ENCODE assay signal across 8 cellular contexts in the genomic region with DNA sequence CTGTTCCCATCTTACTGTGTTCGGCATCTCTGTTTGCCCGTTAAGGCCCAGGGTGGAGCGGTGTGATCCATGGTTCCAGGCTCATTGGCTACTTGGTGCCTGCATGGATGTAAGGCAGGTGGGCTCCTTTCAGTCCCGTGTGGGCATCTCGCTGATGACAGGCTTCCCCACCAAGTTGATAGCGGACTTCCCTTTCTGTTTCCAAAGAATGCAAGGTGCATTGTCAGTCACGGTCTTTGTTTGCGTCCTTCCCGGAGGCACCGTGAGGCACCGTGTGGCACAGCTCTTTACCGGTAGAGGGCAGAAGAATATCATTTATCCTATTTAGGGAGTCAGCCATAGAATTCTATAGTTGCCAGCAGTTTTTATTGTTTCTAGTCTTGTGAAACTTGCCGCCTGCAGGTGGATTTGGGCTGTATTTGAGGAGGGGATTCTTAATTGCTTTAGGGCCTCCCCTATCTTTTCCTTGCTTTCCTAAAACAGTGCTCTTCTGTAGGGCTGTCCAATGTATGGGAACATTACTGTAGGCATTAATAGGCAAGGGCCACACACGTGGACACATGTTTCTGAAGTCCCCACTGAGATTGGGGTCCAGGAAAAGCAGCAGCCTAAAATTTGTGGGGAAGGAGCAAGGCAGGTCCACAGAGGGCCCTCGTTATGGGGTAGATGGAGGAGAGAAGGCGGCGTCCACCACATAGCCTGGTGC.
A peak's percentile ranks its signal among the peaks of the same experiment; 100 is the strongest.
DNase-seq lines count a peak whose midpoint lies in the region; ATAC-seq and TF ChIP-seq lines count a peak whose summit lies in the region.

No MANE protein-coding gene starts in this region.

- H3K36me3 ChIP-seq in mesendoderm (ENCODE audit: control insufficient read depth, insufficient read depth, low read length) (no peaks in the 10 kb centered on the region), thoracic aorta (no peaks in the 10 kb centered on the region)

- H3K4me1 ChIP-seq in mesendoderm (ENCODE audit: control insufficient read depth, low read depth, low read length) (no peaks in the 10 kb centered on the region), thoracic aorta (ENCODE audit: control insufficient read depth in 1 of 2, low read depth in 2 of 2) (peaks cover 0 to 2% of the 10 kb centered on the region in 2 donors)

- no peaks in the 10 kb centered on the region for H3K79me2 ChIP-seq in mesendoderm (ENCODE audit: control insufficient read depth, insufficient read depth, low read length)

- peak; percentile 58 for ATAC-seq in HG02642 (IDR thresholded peaks at IDR 0.05; ENCODE audit: poor library complexity, unreplicated experiment)
- ATAC-seq in thoracic aorta (ENCODE audit: insufficient number of reproducible peaks, low FRiP score, low read depth) = no peak

- no peaks in the 10 kb centered on the region for H3K79me1 ChIP-seq in mesendoderm (ENCODE audit: low read length)

- H3K4me2 ChIP-seq in mesendoderm (ENCODE audit: low read length) = no peak overlapping the region

- no peak overlapping the region for H2AK5ac ChIP-seq in mesendoderm (ENCODE audit: low read length)

- peak overlapping the region; percentile 53 for H3K56ac ChIP-seq in mesendoderm (ENCODE audit: low read length)

- H2BK5ac ChIP-seq in mesendoderm (ENCODE audit: low read length) = no peak overlapping the region

- no peaks in the 10 kb centered on the region for H3K9me3 ChIP-seq in thoracic aorta

- no peak overlapping the region for H3K18ac ChIP-seq in mesendoderm (ENCODE audit: low read length)

- no peak overlapping the region for H4K8ac ChIP-seq in mesendoderm (ENCODE audit: low read depth, low read length)

- H2BK15ac ChIP-seq in mesendoderm (replicated peaks; ENCODE audit: low read depth) = no peak overlapping the region

- H3K4me3 ChIP-seq in mesendoderm (ENCODE audit: low read length) = no peak overlapping the region
- H3K4me3 ChIP-seq in thoracic aorta = no peak overlapping the region

- H3K23ac ChIP-seq in mesendoderm (ENCODE audit: low read length) = no peak overlapping the region

- no peak overlapping the region for H2BK120ac ChIP-seq in mesendoderm (ENCODE audit: low read depth, low read length)

- H4K5ac ChIP-seq in mesendoderm (ENCODE audit: low read length) = no peak overlapping the region

- TF ChIP-seq CTCF in thoracic aorta (IDR thresholded peaks at IDR 0.05) = peak; percentile 56

- no peaks in the 10 kb centered on the region for H3K27me3 ChIP-seq in mesendoderm (ENCODE audit: insufficient read depth, low read length, poor library complexity)
- H3K27me3 ChIP-seq in thoracic aorta (replicated peaks; ENCODE audit: insufficient read depth) = no peaks in the 10 kb centered on the region

- H3K27ac ChIP-seq in mesendoderm (ENCODE audit: low read depth, low read length) = no peak overlapping the region
- H3K27ac ChIP-seq in thoracic aorta = no peak overlapping the region

- H3K4ac ChIP-seq in mesendoderm (ENCODE audit: low read depth, low read length) = no peak overlapping the region

- no peak overlapping the region for H3K9ac ChIP-seq in mesendoderm (ENCODE audit: low read length)

- DNase-seq in activated gamma-delta T cell treated with Interleukin-2 at 50 U/mL for 16 hours = peak; percentile 19
- no peak for DNase-seq in activated gamma-delta T cell (lab: John Stamatoyannopoulos, UW)
- DNase-seq in NCI-H187 treated with DMSO at 0.1 percent for 48 hours (lab: John Stamatoyannopoulos, UW) = peak; percentile 30
- peak; percentile 61 for DNase-seq in activated CD4-positive, alpha-beta T cell treated with anti-CD3 and anti-CD28 coated beads for 48 hours
- peak; percentile 20 for DNase-seq in effector CD4-positive, alpha-beta T cell
- peak; percentile 84 for DNase-seq in mesendoderm
- DNase-seq in thoracic aorta (ENCODE audit: low spot score) = no peak

- WGBS in mesendoderm (ENCODE audit: extremely low coverage, insufficient coverage, low lambda C conversion rate) = no CpG with 5 or more reads among the region's 17 CpGs

Comparison
In these comparisons a context has a peak if more than half of its experiments do, and no peak if none do; other contexts are left out.
1. DNase-seq: peak in activated gamma-delta T cell treated with Interleukin-2 at 50 U/mL for 16 hours (single experiment), NCI-H187 treated with DMSO at 0.1 percent for 48 hours (single experiment), activated CD4-positive, alpha-beta T cell treated with anti-CD3 and anti-CD28 coated beads for 48 hours (single experiment), effector CD4-positive, alpha-beta T cell (single experiment) and mesendoderm (single experiment); none in activated gamma-delta T cell (single experiment) and thoracic aorta (single experiment).